In genomic region chr20:7497985-7498384, GRCh38 we compare ENCODE assay signal across 1 cellular context.
TF ChIP-seq lines count a peak whose summit lies in the region.

No MANE protein-coding gene starts in this region.

TF ChIP-seq in endothelial cell of umbilical vein, 7 proteins besides CTCF, POLR2A, EP300 and RAD21:
- TF ChIP-seq FOS (IDR thresholded peaks at IDR 0.05; ENCODE audit: borderline replicate concordance, insufficient read depth, low read length) (peak; percentile 95), POLR2AphosphoS5 (IDR thresholded peaks at IDR 0.05; ENCODE audit: insufficient read depth, low read depth, low read length) (peak; percentile 75), MYC (IDR thresholded peaks at IDR 0.05; ENCODE audit: low read depth, low read length) (no peak), JUN (IDR thresholded peaks at IDR 0.05; ENCODE audit: borderline replicate concordance, insufficient read depth, insufficient read length, low read depth) (peak; percentile 97), GATA2 (IDR thresholded peaks at IDR 0.05; ENCODE audit: insufficient read depth, insufficient read length, low read depth, low read length) (peak; percentile 82), EZH2 (IDR thresholded peaks at IDR 0.05; ENCODE audit: borderline replicate concordance, low read depth, low read length, severe bottlenecking) (no peak)
- TF ChIP-seq, protein P1, sequence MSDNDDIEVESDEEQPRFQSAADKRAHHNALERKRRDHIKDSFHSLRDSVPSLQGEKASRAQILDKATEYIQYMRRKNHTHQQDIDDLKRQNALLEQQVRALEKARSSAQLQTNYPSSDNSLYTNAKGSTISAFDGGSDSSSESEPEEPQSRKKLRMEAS (IDR thresholded peaks at IDR 0.05; ENCODE audit: insufficient read depth, insufficient read length), result peak; percentile 36
